Comparison of ENCODE assay signal across 18 cellular contexts in the genomic region with DNA sequence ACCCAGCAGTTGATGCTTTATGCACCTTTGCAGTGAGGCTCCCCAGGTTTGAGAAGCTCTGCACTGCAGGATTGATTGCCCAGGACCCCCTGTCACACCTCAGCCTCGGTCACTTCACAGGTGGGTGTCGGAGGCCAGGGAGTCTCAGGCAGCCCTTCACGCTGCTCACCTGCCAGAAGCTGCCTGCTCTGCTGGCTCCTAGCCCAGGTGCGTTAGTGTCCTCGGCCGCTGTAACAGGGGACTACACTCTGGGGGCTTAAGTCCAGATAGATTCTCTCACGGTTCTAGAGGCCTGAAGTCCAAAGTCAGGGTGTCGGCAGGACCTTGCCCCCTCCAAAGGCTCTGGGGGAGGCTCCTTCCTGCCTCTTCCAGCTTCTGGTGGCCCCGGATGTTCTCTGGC.
"Had no signal": no experiment of that assay in that cellular context is flagged by ENCODE, and none has a peak within 500 bp of the region (broad histone marks: within the 10 kb centered on the region; RNA-seq: fewer than 3 reads in every experiment).

No MANE protein-coding gene starts in this region.

- H3K4me1 ChIP-seq: left ventricle myocardium inferior, parathyroid adenoma, right atrium auricular region, right lobe of liver, tibial nerve, vagina had no signal

- ATAC-seq: mucosa of descending colon; naive thymus-derived CD4-positive, alpha-beta T cell; stimulated activated memory B cell treated with anti-CD40 and anti-IgM and Interleukin-4, amounts not matched to agents 10 μg/mL and 1 μg/mL and 100 μg/mL, for 72 hours; stimulated activated naive CD8-positive, alpha-beta T cell treated with anti-CD3 and anti-CD28 coated beads, Interleukin-15, amount 100 ng/mL, for 72 hours had no signal

- H3K27ac ChIP-seq: hepatocyte, left ventricle myocardium inferior, parathyroid adenoma, right atrium auricular region, right lobe of liver, skin epidermis, tibial nerve, vagina had no signal

- H3K27me3 ChIP-seq: right atrium auricular region, right lobe of liver, tibial nerve, vagina had no signal

- DNase-seq: left ventricle myocardium inferior; midbrain; mucosa of descending colon; naive thymus-derived CD4-positive, alpha-beta T cell; nucleus accumbens; right lobe of liver; stimulated activated CD4-positive, alpha-beta T cell treated with anti-CD3 and anti-CD28 coated beads, Interleukin-4, amount 100 ng/mL, for 24 hours; stimulated activated naive CD4-positive, alpha-beta T cell treated with Interleukin-2 at 50 U/mL for 16 hours; stimulated activated naive CD8-positive, alpha-beta T cell treated with anti-CD3 and anti-CD28 coated beads, Interleukin-15, amount 100 ng/mL, for 72 hours; substantia nigra had no signal

- H3K4me3 ChIP-seq: hepatocyte, left ventricle myocardium inferior, lung, mucosa of descending colon, right atrium auricular region, right lobe of liver, skin epidermis, tibial nerve, vagina had no signal

- H3K36me3 ChIP-seq: left ventricle myocardium inferior, right atrium auricular region, right lobe of liver, tibial nerve, vagina had no signal

- H3K9me3 ChIP-seq: mucosa of descending colon, right atrium auricular region, right lobe of liver, vagina had no signal
